Comparison of ENCODE assay signal across 13 cellular contexts in the genomic region with DNA sequence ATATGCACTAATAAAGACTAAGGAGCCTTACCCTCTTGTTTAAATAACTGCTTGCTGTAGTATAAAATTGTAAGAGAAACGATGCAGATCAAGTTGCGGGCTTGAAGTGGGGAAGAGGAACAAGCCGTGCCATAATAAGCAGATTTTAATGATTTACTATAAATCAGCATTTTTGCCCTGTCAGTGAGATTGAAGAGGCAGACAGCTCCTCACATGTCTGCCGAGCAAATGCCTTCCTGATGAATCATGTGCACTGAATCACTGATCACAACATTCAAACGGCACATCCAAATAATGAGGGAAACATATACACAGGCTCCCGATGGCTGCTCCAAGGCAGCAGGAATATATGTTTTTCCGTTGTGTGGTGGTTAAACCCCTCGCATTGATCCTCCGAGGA.
A peak's percentile ranks its signal among the peaks of the same experiment; 100 is the strongest.
DNase-seq lines count a peak whose midpoint lies in the region; ATAC-seq and TF ChIP-seq lines count a peak whose summit lies in the region.
"Had no signal": no experiment of that assay in that cellular context is flagged by ENCODE, and none has a peak within 500 bp of the region (broad histone marks: within the 10 kb centered on the region; RNA-seq: fewer than 3 reads in every experiment).

No MANE protein-coding gene starts in this region.

- DNase-seq in GM04503 (ENCODE audit: low read depth) (peak; percentile 31), RWPE1 (ENCODE audit: low spot score) (peak; percentile 92), fibroblast of mammary gland (ENCODE audit: low read depth) (peak; percentile 76), retinal pigment epithelial cell (ENCODE audit: low read depth) (peak; percentile 72), D341Med (ENCODE audit: low spot score) (no peak), left lobe of liver (ENCODE audit: low spot score) (no peak)
- no peak for DNase-seq in effector CD8-positive, alpha-beta T cell (lab: John Stamatoyannopoulos, UW)
- DNase-seq: activated effector memory CD4-positive, alpha-beta T cell treated with Interleukin-2 at 50 U/mL for 16 hours; GF-D8; NCI-H1436 had no signal

- no peak for TF ChIP-seq CTCF in RWPE1 (conservative IDR thresholded peaks at IDR 0.05; ENCODE audit: low read depth)
- TF ChIP-seq CTCF in fibroblast of mammary gland (conservative IDR thresholded peaks at IDR 0.05; ENCODE audit: control insufficient read depth, insufficient read depth, low read depth, low read length), result no peak
- no peak for TF ChIP-seq CTCF in retinal pigment epithelial cell (conservative IDR thresholded peaks at IDR 0.05; ENCODE audit: low read depth, low read length)

- POLR2A ChIA-PET in RWPE1 (lab: Yijun Ruan, JAX; ENCODE audit: low non-redundant PET), result no interaction called here

- CTCF ChIA-PET in RWPE1 (lab: Yijun Ruan, JAX), result no interaction called here

- H3K4me3 ChIP-seq in fibroblast of mammary gland (ENCODE audit: control insufficient read depth, low read depth, low read length), result no peak overlapping the region
- H3K4me3 ChIP-seq in retinal pigment epithelial cell (ENCODE audit: low read length), result no peak overlapping the region

- peak overlapping the region; percentile 25; the same call in 1 of the 2 replicates for H3K27ac ChIP-seq in RWPE1

- ATAC-seq in GM21367 (IDR thresholded peaks at IDR 0.05; ENCODE audit: unreplicated experiment) (no peak), left lobe of liver (no peak)
- ATAC-seq: activated CD4-positive, CD25-positive, alpha-beta regulatory T cell treated with anti-CD3 and anti-CD28 coated beads, Interleukin-2, amount 50 U/mL, for 24 hours; HCT116 had no signal

Comparison
In these comparisons a context has a peak if more than half of its experiments do, and no peak if none do; other contexts are left out.
1. DNase-seq: peak in GM04503 (single experiment), RWPE1 (single experiment), fibroblast of mammary gland (single experiment) and retinal pigment epithelial cell (single experiment); none in D341Med (single experiment), left lobe of liver (single experiment) and effector CD8-positive, alpha-beta T cell (single experiment).